In the genomic region with DNA sequence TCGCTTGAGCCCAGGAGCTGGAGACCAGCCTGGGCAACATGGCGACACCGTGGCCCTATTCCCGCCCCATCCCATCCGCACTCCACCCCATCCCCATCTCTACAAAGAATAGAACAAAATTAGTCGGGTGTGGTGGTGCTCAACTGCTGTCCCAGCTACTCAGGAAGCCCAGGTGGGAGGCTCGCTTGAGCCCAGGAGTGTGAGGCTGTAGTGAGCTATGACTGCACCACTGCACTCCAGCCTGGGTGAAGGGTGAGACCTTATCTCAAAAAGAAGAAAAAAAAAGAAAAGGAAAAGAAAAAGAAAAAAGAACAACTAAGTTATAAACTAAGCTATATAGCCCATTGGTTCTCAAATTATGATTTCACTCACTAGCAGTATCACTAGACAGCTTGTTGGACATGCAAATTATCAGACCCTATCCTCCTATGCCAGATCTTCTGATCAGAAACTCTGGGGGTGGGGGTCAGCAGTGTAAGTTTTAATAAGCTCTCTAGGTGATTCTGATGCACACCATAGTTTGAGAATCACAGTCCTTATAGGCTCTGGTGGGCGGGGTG, we compare ENCODE assay signal across 8 cellular contexts. TPM values are rescaled to one million over a fixed set of nuclear protein-coding genes. Genes with fewer than 3 reads are reported as not detected.
DNase-seq lines count a peak whose midpoint lies in the region; ATAC-seq and TF ChIP-seq lines count a peak whose summit lies in the region.

No MANE protein-coding gene starts in this region.

- peaks cover 34% of the 10 kb centered on the region for H4K20me1 ChIP-seq in SK-N-SH (ENCODE audit: insufficient read depth)

- H3K4me1 ChIP-seq in SK-N-SH (ENCODE audit: control insufficient read depth in 1 of 2, insufficient read depth in 2 of 2, low read depth in 1 of 2, low read length in 1 of 2) (peaks cover 2 to 11% of the 10 kb centered on the region in 2 experiments; a peak in 2 of 4 replicates), gastroesophageal sphincter (peaks cover 3 to 42% (median 26%) of the 10 kb centered on the region in 3 donors)

- peak overlapping the region; percentile 82 for H2AFZ ChIP-seq in SK-N-SH (ENCODE audit: low read depth)

- H3K79me2 ChIP-seq in SK-N-SH (ENCODE audit: insufficient read depth) = peaks cover 45% of the 10 kb centered on the region

- no peaks in the 10 kb centered on the region for H3K9me3 ChIP-seq in SK-N-SH
- H3K9me3 ChIP-seq in gastroesophageal sphincter = no peaks in the 10 kb centered on the region

- CTCF ChIA-PET in SK-N-SH (lab: Yijun Ruan, JAX) = interaction anchor here (1.5 to 3.1 kb wide), 3 partner anchors 10 to 172 kb away, joined by 4 to 25 read pairs (median 9); no protein-coding TSS in a partner anchor

- no peaks in the 10 kb centered on the region for H3K9me2 ChIP-seq in SK-N-SH

- no peak for DNase-seq in HFF-Myc (ENCODE audit: extremely low read depth, low read depth)
- DNase-seq in SK-N-SH = no peak
- DNase-seq in foreskin fibroblast = no peak
- no peak for DNase-seq in stimulated activated naive CD8-positive, alpha-beta T cell treated with anti-CD3 and anti-CD28 coated beads, Interleukin-15, Interleukin-2, amounts not matched to agents 100 U/mL and 50 U/mL, for 24 hours
- no peak for DNase-seq in NCI-H2171 treated with DMSO at 0.1 percent for 48 hours (lab: John Stamatoyannopoulos, UW)
- no peak for DNase-seq in cerebellar cortex (ENCODE audit: low spot score)
- no peak for DNase-seq in HuH-7.5 (ENCODE audit: low spot score)

- peaks cover 0 to 26% of the 10 kb centered on the region in 2 experiments for H3K36me3 ChIP-seq in SK-N-SH (replicated peaks in 1 of 2; ENCODE audit: control insufficient read depth in 1 of 2, insufficient read depth in 2 of 2, low read length in 1 of 2)
- no peaks in the 10 kb centered on the region for H3K36me3 ChIP-seq in gastroesophageal sphincter

- peak overlapping the region; percentile 5; the same call in 1 of the 2 replicates for H3K9ac ChIP-seq in SK-N-SH

- TF ChIP-seq EP300 in SK-N-SH (IDR thresholded peaks at IDR 0.05; ENCODE audit: borderline replicate concordance in 1 of 2, low read depth in 1 of 2, low read length in 1 of 2) = no peak
- TF ChIP-seq EP300 in gastroesophageal sphincter (IDR thresholded peaks at IDR 0.05) = no peak

- H3F3A ChIP-seq in SK-N-SH (replicated peaks; ENCODE audit: insufficient read depth) = peaks cover 3% of the 10 kb centered on the region

- H3K4me3 ChIP-seq in HFF-Myc (replicated peaks; ENCODE audit: low read depth, low read length) (peak overlapping the region; percentile 86; the same call in 1 of the 2 replicates), SK-N-SH (ENCODE audit: low read depth in 2 of 2, low read length in 1 of 2) (peak overlapping the region; percentile 68 to 92), foreskin fibroblast (ENCODE audit: low read depth in 1 of 2, low read length in 2 of 2) (peak overlapping the region; percentile 75 to 90), gastroesophageal sphincter (peak overlapping the region in 1 of 2 donors; percentile 99)

- POLR2A ChIA-PET in SK-N-SH (lab: Yijun Ruan, JAX) = interaction anchor here (0.6 to 1.9 kb wide), 10 partner anchors 9 to 1904 kb away, joined by 3 to 14 read pairs (median 6); a partner anchor contains a TSS

- no peak overlapping the region; a peak in 2 of 4 replicates for H3K27ac ChIP-seq in SK-N-SH (ENCODE audit: low read depth in 2 of 2, low read length in 1 of 2)
- H3K27ac ChIP-seq in gastroesophageal sphincter = peak overlapping the region in 2 of 4 donors; percentile 93 to 97

- TF ChIP-seq POLR2A in gastroesophageal sphincter (IDR thresholded peaks at IDR 0.05) = no peak

- TF ChIP-seq RAD21 in SK-N-SH (IDR thresholded peaks at IDR 0.05; ENCODE audit: low read length) = no peak

- H3K4me2 ChIP-seq in SK-N-SH = peak overlapping the region; percentile 81; the same call in 1 of the 2 replicates

- peak; percentile 1 for ATAC-seq in stimulated activated naive CD8-positive, alpha-beta T cell treated with anti-CD3 and anti-CD28 coated beads, Interleukin-15, Interleukin-2, amounts not matched to agents 100 U/mL and 50 U/mL, for 24 hours
- no peak for ATAC-seq in gastroesophageal sphincter

- WGBS in SK-N-SH (ENCODE audit: low lambda C conversion rate) = 72% methylated on average over 8 of the region's 8 CpGs
- WGBS in gastroesophageal sphincter (ENCODE audit: low coverage in 1 of 2), 2 donors = 50% methylated on average over 2 of the region's 8 CpGs; no CpG with 5 or more reads in 1 of the 2 donors

- TF ChIP-seq CTCF in HFF-Myc (IDR thresholded peaks at IDR 0.05; ENCODE audit: low read depth, low read length, missing control alignments) (no peak), SK-N-SH (IDR thresholded peaks at IDR 0.05) (no peak), foreskin fibroblast (IDR thresholded peaks at IDR 0.05; ENCODE audit: low read depth, low read length) (no peak), gastroesophageal sphincter (IDR thresholded peaks at IDR 0.05) (no peak)

- H3K27me3 ChIP-seq in SK-N-SH (ENCODE audit: insufficient read depth) = no peaks in the 10 kb centered on the region
- H3K27me3 ChIP-seq in gastroesophageal sphincter = peaks cover 3% of the 10 kb centered on the region

TF ChIP-seq in SK-N-SH, 30 proteins besides CTCF, POLR2A, EP300 and RAD21:
- no peak for TF ChIP-seq JUND (IDR thresholded peaks at IDR 0.05)
- TF ChIP-seq, protein P1, sequence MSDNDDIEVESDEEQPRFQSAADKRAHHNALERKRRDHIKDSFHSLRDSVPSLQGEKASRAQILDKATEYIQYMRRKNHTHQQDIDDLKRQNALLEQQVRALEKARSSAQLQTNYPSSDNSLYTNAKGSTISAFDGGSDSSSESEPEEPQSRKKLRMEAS (IDR thresholded peaks at IDR 0.05; ENCODE audit: low read depth) = no peak

RNA-seq across cellular contexts. Expression of a gene that starts 0.5 kb away (rescaled TPM):
- 3.8 and 4.1 TPM in 2 replicates for polyA plus RNA-seq in SK-N-SH (2012; rRNA removed)
- 5.5 and 6.7 TPM in 2 replicates for polyA plus RNA-seq in SK-N-SH (2012; cell fraction: cytosol; rRNA removed)
- 3.1 and 6.3 TPM in 2 replicates for polyA plus RNA-seq in SK-N-SH (2012; cell fraction: nucleus; rRNA removed)
- total RNA-seq in gastroesophageal sphincter = 10 to 100 TPM; 59.5 to 75.5 (median 65.1) TPM

RNA-seq across cellular contexts. Expression of a gene that starts 59.4 kb away (rescaled TPM):
- 196 and 215 TPM in 2 replicates for polyA plus RNA-seq in SK-N-SH (2012; rRNA removed)
- 105 and 162 TPM in 2 replicates for polyA plus RNA-seq in SK-N-SH (2012; cell fraction: cytosol; rRNA removed)
- polyA plus RNA-seq in SK-N-SH (2012; cell fraction: nucleus; rRNA removed) = 132 and 204 TPM in 2 replicates
- total RNA-seq in gastroesophageal sphincter = 10 to 100 TPM; 50.4 to 71.5 (median 58.0) TPM
